ENCODE assay signal across 1 cellular context in genomic region chr7:29194594-29195417, GRCh38.
TF ChIP-seq lines count a peak whose summit lies in the region.

TSS of gene CHN2 (plus strand) at chr7:29194775.

TF ChIP-seq in HepG2, 621 proteins besides CTCF, POLR2A, EP300 and RAD21 (continued from another document and continues in another):
- peak; percentile 26; the same call in 1 of the 2 replicates for TF ChIP-seq ZNF609 (CRISPR knock-in tag; IDR thresholded peaks at IDR 0.05; ENCODE audit: borderline replicate concordance)
- TF ChIP-seq ZBTB7A (CRISPR knock-in tag; IDR thresholded peaks at IDR 0.05), result peak; percentile 51; the same call in 1 of the 2 replicates
- TF ChIP-seq KMT2A (CRISPR knock-in tag; IDR thresholded peaks at IDR 0.05), result peak; percentile 82; the same call in 1 of the 2 replicates
- peak; percentile 83; the same call in 1 of the 2 replicates for TF ChIP-seq REL (CRISPR knock-in tag; conservative IDR thresholded peaks at IDR 0.05)
- TF ChIP-seq STAG1 (CRISPR knock-in tag; IDR thresholded peaks at IDR 0.05), result peak; percentile 26; the same call in 1 of the 2 replicates
- TF ChIP-seq ZBTB1 (CRISPR knock-in tag; IDR thresholded peaks at IDR 0.05; ENCODE audit: borderline replicate concordance), result peak; percentile 69; the same call in 1 of the 2 replicates
- peak; percentile 83 for TF ChIP-seq CCDC6 (CRISPR knock-in tag; IDR thresholded peaks at IDR 0.05)
- TF ChIP-seq, protein P1, sequence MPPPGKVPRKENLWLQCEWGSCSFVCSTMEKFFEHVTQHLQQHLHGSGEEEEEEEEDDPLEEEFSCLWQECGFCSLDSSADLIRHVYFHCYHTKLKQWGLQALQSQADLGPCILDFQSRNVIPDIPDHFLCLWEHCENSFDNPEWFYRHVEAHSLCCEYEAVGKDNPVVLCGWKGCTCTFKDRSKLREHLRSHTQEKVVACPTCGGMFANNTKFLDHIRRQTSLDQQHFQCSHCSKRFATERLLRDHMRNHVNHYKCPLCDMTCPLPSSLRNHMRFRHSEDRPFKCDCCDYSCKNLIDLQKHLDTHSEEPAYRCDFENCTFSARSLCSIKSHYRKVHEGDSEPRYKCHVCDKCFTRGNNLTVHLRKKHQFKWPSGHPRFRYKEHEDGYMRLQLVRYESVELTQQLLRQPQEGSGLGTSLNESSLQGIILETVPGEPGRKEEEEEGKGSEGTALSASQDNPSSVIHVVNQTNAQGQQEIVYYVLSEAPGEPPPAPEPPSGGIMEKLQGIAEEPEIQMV (CRISPR knock-in tag; IDR thresholded peaks at IDR 0.05; ENCODE audit: low read depth), result 0 out of 2 replicates have a peak, but pooled peaks have one; percentile 48
- peak; percentile 85 for TF ChIP-seq HNRNPLL (IDR thresholded peaks at IDR 0.05; ENCODE audit: low read depth, low read length, poor library complexity, severe bottlenecking)
- peak; percentile 46; the same call in 1 of the 2 replicates for TF ChIP-seq ZNF556 (CRISPR knock-in tag; IDR thresholded peaks at IDR 0.05; ENCODE audit: borderline replicate concordance)
- TF ChIP-seq CREM (IDR thresholded peaks at IDR 0.05), result 0 out of 2 replicates have a peak, but pooled peaks have one; percentile 20
- TF ChIP-seq CREM (CRISPR knock-in tag; IDR thresholded peaks at IDR 0.05), result no peak
- TF ChIP-seq, protein P2, sequence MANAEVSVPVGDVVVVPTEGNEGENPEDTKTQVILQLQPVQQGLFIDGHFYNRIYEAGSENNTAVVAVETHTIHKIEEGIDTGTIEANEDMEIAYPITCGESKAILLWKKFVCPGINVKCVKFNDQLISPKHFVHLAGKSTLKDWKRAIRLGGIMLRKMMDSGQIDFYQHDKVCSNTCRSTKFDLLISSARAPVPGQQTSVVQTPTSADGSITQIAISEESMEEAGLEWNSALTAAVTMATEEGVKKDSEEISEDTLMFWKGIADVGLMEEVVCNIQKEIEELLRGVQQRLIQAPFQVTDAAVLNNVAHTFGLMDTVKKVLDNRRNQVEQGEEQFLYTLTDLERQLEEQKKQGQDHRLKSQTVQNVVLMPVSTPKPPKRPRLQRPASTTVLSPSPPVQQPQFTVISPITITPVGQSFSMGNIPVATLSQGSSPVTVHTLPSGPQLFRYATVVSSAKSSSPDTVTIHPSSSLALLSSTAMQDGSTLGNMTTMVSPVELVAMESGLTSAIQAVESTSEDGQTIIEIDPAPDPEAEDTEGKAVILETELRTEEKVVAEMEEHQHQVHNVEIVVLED (CRISPR knock-in tag; IDR thresholded peaks at IDR 0.05; ENCODE audit: borderline replicate concordance), result peak; percentile 49; the same call in 1 of the 2 replicates
- TF ChIP-seq ZNF772 (CRISPR knock-in tag; IDR thresholded peaks at IDR 0.05), result peak; percentile 50; the same call in 1 of the 2 replicates
- TF ChIP-seq MXD4 (CRISPR knock-in tag; IDR thresholded peaks at IDR 0.05), result no peak; the same call in 1 of the 2 replicates
- TF ChIP-seq, protein P3, sequence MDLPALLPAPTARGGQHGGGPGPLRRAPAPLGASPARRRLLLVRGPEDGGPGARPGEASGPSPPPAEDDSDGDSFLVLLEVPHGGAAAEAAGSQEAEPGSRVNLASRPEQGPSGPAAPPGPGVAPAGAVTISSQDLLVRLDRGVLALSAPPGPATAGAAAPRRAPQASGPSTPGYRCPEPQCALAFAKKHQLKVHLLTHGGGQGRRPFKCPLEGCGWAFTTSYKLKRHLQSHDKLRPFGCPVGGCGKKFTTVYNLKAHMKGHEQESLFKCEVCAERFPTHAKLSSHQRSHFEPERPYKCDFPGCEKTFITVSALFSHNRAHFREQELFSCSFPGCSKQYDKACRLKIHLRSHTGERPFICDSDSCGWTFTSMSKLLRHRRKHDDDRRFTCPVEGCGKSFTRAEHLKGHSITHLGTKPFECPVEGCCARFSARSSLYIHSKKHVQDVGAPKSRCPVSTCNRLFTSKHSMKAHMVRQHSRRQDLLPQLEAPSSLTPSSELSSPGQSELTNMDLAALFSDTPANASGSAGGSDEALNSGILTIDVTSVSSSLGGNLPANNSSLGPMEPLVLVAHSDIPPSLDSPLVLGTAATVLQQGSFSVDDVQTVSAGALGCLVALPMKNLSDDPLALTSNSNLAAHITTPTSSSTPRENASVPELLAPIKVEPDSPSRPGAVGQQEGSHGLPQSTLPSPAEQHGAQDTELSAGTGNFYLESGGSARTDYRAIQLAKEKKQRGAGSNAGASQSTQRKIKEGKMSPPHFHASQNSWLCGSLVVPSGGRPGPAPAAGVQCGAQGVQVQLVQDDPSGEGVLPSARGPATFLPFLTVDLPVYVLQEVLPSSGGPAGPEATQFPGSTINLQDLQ (CRISPR knock-in tag; IDR thresholded peaks at IDR 0.05), result no peak
- TF ChIP-seq ZNF746 (CRISPR knock-in tag; IDR thresholded peaks at IDR 0.05), result no peak; the same call in 1 of the 2 replicates
- no peak for TF ChIP-seq NR2F1 (CRISPR knock-in tag; IDR thresholded peaks at IDR 0.05)
- peak; percentile 8 for TF ChIP-seq HNF4A (CRISPR knock-in tag; IDR thresholded peaks at IDR 0.05)
- TF ChIP-seq HIVEP1 (CRISPR knock-in tag; IDR thresholded peaks at IDR 0.05), result peak; percentile 31; the same call in 1 of the 2 replicates
- TF ChIP-seq GATAD2A (CRISPR knock-in tag; IDR thresholded peaks at IDR 0.05), result no peak
- TF ChIP-seq CAMTA2 (CRISPR knock-in tag; IDR thresholded peaks at IDR 0.05; ENCODE audit: borderline replicate concordance), result 0 out of 2 replicates have a peak, but pooled peaks have one; percentile 4
- TF ChIP-seq ZNF777 (CRISPR knock-in tag; IDR thresholded peaks at IDR 0.05), result peak; percentile 87
- TF ChIP-seq, protein P4, sequence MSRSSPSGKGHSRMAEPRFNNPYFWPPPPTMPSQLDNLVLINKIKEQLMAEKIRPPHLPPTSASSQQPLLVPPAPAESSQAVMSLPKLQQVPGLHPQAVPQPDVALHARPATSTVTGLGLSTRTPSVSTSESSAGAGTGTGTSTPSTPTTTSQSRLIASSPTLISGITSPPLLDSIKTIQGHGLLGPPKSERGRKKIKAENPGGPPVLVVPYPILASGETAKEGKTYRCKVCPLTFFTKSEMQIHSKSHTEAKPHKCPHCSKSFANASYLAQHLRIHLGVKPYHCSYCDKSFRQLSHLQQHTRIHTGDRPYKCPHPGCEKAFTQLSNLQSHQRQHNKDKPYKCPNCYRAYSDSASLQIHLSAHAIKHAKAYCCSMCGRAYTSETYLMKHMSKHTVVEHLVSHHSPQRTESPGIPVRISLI (CRISPR knock-in tag; IDR thresholded peaks at IDR 0.05; ENCODE audit: borderline replicate concordance), result peak; percentile 24; the same call in 1 of the 2 replicates
- TF ChIP-seq, protein P5, sequence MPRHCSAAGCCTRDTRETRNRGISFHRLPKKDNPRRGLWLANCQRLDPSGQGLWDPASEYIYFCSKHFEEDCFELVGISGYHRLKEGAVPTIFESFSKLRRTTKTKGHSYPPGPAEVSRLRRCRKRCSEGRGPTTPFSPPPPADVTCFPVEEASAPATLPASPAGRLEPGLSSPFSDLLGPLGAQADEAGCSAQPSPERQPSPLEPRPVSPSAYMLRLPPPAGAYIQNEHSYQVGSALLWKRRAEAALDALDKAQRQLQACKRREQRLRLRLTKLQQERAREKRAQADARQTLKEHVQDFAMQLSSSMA (CRISPR knock-in tag; IDR thresholded peaks at IDR 0.05), result no peak
- TF ChIP-seq, protein P6, sequence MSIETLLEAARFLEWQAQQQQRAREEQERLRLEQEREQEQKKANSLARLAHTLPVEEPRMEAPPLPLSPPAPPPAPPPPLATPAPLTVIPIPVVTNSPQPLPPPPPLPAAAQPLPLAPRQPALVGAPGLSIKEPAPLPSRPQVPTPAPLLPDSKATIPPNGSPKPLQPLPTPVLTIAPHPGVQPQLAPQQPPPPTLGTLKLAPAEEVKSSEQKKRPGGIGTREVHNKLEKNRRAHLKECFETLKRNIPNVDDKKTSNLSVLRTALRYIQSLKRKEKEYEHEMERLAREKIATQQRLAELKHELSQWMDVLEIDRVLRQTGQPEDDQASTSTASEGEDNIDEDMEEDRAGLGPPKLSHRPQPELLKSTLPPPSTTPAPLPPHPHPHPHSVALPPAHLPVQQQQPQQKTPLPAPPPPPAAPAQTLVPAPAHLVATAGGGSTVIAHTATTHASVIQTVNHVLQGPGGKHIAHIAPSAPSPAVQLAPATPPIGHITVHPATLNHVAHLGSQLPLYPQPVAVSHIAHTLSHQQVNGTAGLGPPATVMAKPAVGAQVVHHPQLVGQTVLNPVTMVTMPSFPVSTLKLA (IDR thresholded peaks at IDR 0.05), result no peak
- peak; percentile 58 for TF ChIP-seq YY1 (IDR thresholded peaks at IDR 0.05; ENCODE audit: insufficient read depth, insufficient replicate concordance, low read depth, low read length)
- no peak for TF ChIP-seq NCOA2 (CRISPR knock-in tag; IDR thresholded peaks at IDR 0.05)
- peak; percentile 50; the same call in 1 of the 2 replicates for TF ChIP-seq ZNF558 (CRISPR knock-in tag; IDR thresholded peaks at IDR 0.05; ENCODE audit: borderline replicate concordance)
- TF ChIP-seq, protein P7, sequence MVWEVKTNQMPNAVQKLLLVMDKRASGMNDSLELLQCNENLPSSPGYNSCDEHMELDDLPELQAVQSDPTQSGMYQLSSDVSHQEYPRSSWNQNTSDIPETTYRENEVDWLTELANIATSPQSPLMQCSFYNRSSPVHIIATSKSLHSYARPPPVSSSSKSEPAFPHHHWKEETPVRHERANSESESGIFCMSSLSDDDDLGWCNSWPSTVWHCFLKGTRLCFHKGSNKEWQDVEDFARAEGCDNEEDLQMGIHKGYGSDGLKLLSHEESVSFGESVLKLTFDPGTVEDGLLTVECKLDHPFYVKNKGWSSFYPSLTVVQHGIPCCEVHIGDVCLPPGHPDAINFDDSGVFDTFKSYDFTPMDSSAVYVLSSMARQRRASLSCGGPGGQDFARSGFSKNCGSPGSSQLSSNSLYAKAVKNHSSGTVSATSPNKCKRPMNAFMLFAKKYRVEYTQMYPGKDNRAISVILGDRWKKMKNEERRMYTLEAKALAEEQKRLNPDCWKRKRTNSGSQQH (CRISPR knock-in tag; IDR thresholded peaks at IDR 0.05; ENCODE audit: low read depth), result 0 out of 2 replicates have a peak, but pooled peaks have one; percentile 41
- TF ChIP-seq GFI1 (CRISPR knock-in tag; IDR thresholded peaks at IDR 0.05; ENCODE audit: borderline replicate concordance), result peak; percentile 38; the same call in 1 of the 2 replicates
- TF ChIP-seq, protein P8, sequence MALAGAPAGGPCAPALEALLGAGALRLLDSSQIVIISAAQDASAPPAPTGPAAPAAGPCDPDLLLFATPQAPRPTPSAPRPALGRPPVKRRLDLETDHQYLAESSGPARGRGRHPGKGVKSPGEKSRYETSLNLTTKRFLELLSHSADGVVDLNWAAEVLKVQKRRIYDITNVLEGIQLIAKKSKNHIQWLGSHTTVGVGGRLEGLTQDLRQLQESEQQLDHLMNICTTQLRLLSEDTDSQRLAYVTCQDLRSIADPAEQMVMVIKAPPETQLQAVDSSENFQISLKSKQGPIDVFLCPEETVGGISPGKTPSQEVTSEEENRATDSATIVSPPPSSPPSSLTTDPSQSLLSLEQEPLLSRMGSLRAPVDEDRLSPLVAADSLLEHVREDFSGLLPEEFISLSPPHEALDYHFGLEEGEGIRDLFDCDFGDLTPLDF (CRISPR knock-in tag; IDR thresholded peaks at IDR 0.05), result peak; percentile 45; the same call in 1 of the 2 replicates
- no peak for TF ChIP-seq ZNF737 (CRISPR knock-in tag; IDR thresholded peaks at IDR 0.05; ENCODE audit: borderline replicate concordance)
- TF ChIP-seq TBX2 (CRISPR knock-in tag; IDR thresholded peaks at IDR 0.05; ENCODE audit: borderline replicate concordance), result peak; percentile 71
- TF ChIP-seq MED1 (CRISPR knock-in tag; IDR thresholded peaks at IDR 0.05), result peak; percentile 54; the same call in 1 of the 2 replicates
- TF ChIP-seq ZFY (CRISPR knock-in tag; IDR thresholded peaks at IDR 0.05), result no peak; the same call in 1 of the 2 replicates
- TF ChIP-seq, protein P9, sequence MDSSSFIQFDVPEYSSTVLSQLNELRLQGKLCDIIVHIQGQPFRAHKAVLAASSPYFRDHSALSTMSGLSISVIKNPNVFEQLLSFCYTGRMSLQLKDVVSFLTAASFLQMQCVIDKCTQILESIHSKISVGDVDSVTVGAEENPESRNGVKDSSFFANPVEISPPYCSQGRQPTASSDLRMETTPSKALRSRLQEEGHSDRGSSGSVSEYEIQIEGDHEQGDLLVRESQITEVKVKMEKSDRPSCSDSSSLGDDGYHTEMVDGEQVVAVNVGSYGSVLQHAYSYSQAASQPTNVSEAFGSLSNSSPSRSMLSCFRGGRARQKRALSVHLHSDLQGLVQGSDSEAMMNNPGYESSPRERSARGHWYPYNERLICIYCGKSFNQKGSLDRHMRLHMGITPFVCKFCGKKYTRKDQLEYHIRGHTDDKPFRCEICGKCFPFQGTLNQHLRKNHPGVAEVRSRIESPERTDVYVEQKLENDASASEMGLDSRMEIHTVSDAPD (CRISPR knock-in tag; IDR thresholded peaks at IDR 0.05), result 0 out of 2 replicates have a peak, but pooled peaks have one; percentile 17
- TF ChIP-seq ZMYM3 (CRISPR knock-in tag; IDR thresholded peaks at IDR 0.05), result peak; percentile 36; the same call in 1 of the 2 replicates
- no peak for TF ChIP-seq ZNF614 (CRISPR knock-in tag; IDR thresholded peaks at IDR 0.05; ENCODE audit: borderline replicate concordance)
- peak; percentile 27; the same call in 1 of the 2 replicates for TF ChIP-seq ATF7-NPFF (CRISPR knock-in tag; IDR thresholded peaks at IDR 0.05; ENCODE audit: low read depth)
- TF ChIP-seq TAF15 (IDR thresholded peaks at IDR 0.05; ENCODE audit: low read depth, low read length, poor library complexity, severe bottlenecking), result peak; percentile 27
